Comparison of ENCODE assay signal across 10 cellular contexts in the genomic region with DNA sequence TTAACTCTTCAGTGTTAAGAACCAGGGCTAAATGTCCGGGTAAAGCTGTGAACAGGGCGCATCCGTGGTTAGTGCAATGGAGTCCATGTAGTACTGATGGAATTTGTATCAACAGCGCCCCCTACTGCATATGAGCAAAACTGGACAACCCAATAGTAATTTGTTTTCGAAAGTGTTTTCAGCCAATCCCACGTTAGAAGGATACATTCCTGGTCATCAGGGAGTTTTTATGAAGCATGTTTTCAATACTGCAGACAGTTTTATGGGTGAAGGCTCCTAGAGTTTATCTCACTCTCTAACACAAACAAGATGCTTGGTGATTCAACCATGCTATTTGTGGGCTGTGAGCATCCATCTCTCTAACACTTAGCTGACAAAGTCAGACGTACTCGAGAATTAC. TPM values are rescaled to one million over a fixed set of nuclear protein-coding genes. Genes with fewer than 3 reads are reported as not detected.
DNase-seq lines count a peak whose midpoint lies in the region; ATAC-seq and TF ChIP-seq lines count a peak whose summit lies in the region.
"Had no signal": no experiment of that assay in that cellular context is flagged by ENCODE, and none has a peak within 500 bp of the region (broad histone marks: within the 10 kb centered on the region; RNA-seq: fewer than 3 reads in every experiment).

No MANE protein-coding gene starts in this region.

- POLR2A ChIA-PET in OCI-LY7 (lab: Charles Lee) = no interaction called here
- POLR2A ChIA-PET in naive thymus-derived CD4-positive, alpha-beta T cell (lab: Charles Lee) = no interaction called here

- no peaks in the 10 kb centered on the region for H3K9me3 Mint-ChIP-seq in naive thymus-derived CD4-positive, alpha-beta T cell
- H3K9me3 Mint-ChIP-seq: IgD-negative memory B cell had no signal

- dilution Hi-C loops in mammary epithelial cell (cut with HindIII; ENCODE audit: low sequenced_read_pairs) = loop anchor here (5.0 kb wide), 1 partner anchor 41 kb away; no protein-coding TSS in a partner anchor

- H3K4me3 Mint-ChIP-seq in naive thymus-derived CD4-positive, alpha-beta T cell = no peak overlapping the region
- H3K4me3 Mint-ChIP-seq: IgD-negative memory B cell had no signal

- no peak overlapping the region for H3K4me2 ChIP-seq in OCI-LY7 (ENCODE audit: low read length)
- no peak overlapping the region for H3K4me2 ChIP-seq in mammary epithelial cell (ENCODE audit: insufficient read depth, low read depth, low read length)

- H3K36me3 ChIP-seq in OCI-LY7 (ENCODE audit: insufficient read depth, low read length) (no peaks in the 10 kb centered on the region), mammary epithelial cell (ENCODE audit: insufficient read depth, low read length) (no peaks in the 10 kb centered on the region)
- no peaks in the 10 kb centered on the region for H3K36me3 ChIP-seq in naive thymus-derived CD4-positive, alpha-beta T cell (ENCODE audit: control insufficient read depth in 2 of 3, insufficient read depth in 3 of 3, low read length in 3 of 3)

- H3K79me2 ChIP-seq in OCI-LY7 (ENCODE audit: insufficient read depth, low read depth, low read length) = no peaks in the 10 kb centered on the region
- H3K79me2 ChIP-seq in mammary epithelial cell (ENCODE audit: insufficient read depth, low read length) = no peaks in the 10 kb centered on the region

- no peaks in the 10 kb centered on the region for H3K9me2 ChIP-seq in OCI-LY7 (ENCODE audit: insufficient read depth, low read length)

- TF ChIP-seq CTCF in OCI-LY7 (conservative IDR thresholded peaks at IDR 0.05; ENCODE audit: low read length) = peak; percentile 93
- TF ChIP-seq CTCF in mammary epithelial cell (conservative IDR thresholded peaks at IDR 0.05 in 1 of 2, IDR thresholded peaks at IDR 0.05 in 1 of 2; ENCODE audit: extremely low read depth in 1 of 2, insufficient read depth in 1 of 2, low read depth in 1 of 2, low read length in 2 of 2) = peak; percentile 44 to 50

- H3K27ac ChIP-seq in OCI-LY7 (ENCODE audit: low read depth, low read length, poor library complexity, severe bottlenecking) (no peak overlapping the region), mammary epithelial cell (ENCODE audit: insufficient read depth, low read depth, low read length) (no peak overlapping the region)
- H3K27ac ChIP-seq in naive thymus-derived CD4-positive, alpha-beta T cell (ENCODE audit: low read depth, low read length) = no peak overlapping the region

- H3K4me1 ChIP-seq in OCI-LY7 (ENCODE audit: insufficient read depth, low read length, poor library complexity, severe bottlenecking) = no peaks in the 10 kb centered on the region
- no peaks in the 10 kb centered on the region for H3K4me1 ChIP-seq in mammary epithelial cell (ENCODE audit: insufficient read depth, low read length)
- no peaks in the 10 kb centered on the region for H3K4me1 ChIP-seq in naive thymus-derived CD4-positive, alpha-beta T cell (ENCODE audit: control insufficient read depth in 2 of 2, insufficient read depth in 2 of 2, low read length in 2 of 2)

- H3K9me3 ChIP-seq in OCI-LY7 (ENCODE audit: low read length) = no peaks in the 10 kb centered on the region
- H3K9me3 ChIP-seq in mammary epithelial cell (replicated peaks; ENCODE audit: insufficient read depth, low read length) = no peaks in the 10 kb centered on the region
- H3K9me3 ChIP-seq in naive thymus-derived CD4-positive, alpha-beta T cell (ENCODE audit: control insufficient read depth in 2 of 3, low read length in 3 of 3) = no peaks in the 10 kb centered on the region

- no TSS peak for BruUV-seq in OCI-LY7 (replicated peaks; lab: Mats Ljungman, UMichigan)
- BruUV-seq in mammary epithelial cell (replicated peaks; lab: Mats Ljungman, UMichigan) = no TSS peak

- intact Hi-C loops in OCI-LY7 (cut with micrococcal nuclease; ENCODE audit: unreplicated experiment) (no loop called here), mammary epithelial cell (cut with micrococcal nuclease) (loop anchor here (5.0 kb wide), 1 partner anchor 51 kb away; no protein-coding TSS in a partner anchor)
- intact Hi-C loops in naive thymus-derived CD4-positive, alpha-beta T cell (cut with micrococcal nuclease) = loop anchor here in 1 of 2 donors (1.0 to 5.0 kb wide), 4 partner anchors 49 to 265 kb away; a partner anchor contains a TSS

- ATAC-seq in GM18498 (IDR thresholded peaks at IDR 0.05; ENCODE audit: unreplicated experiment) (peak; percentile 57), HG03159 (IDR thresholded peaks at IDR 0.05; ENCODE audit: unreplicated experiment) (no peak)
- peak; percentile 64 for ATAC-seq in naive thymus-derived CD4-positive, alpha-beta T cell

- peaks cover 0 to 6% (median 0%) of the 10 kb centered on the region in 7 donors for H3K4me1 Mint-ChIP-seq in naive thymus-derived CD4-positive, alpha-beta T cell

- CTCF ChIA-PET in OCI-LY7 (lab: Charles Lee; ENCODE audit: unreplicated experiment) (no interaction called here), mammary epithelial cell (lab: Charles Lee; ENCODE audit: low non-redundant PET) (interaction anchor here (0.6 kb wide), 1 partner anchor 119 kb away, joined by 3 read pairs; no protein-coding TSS in a partner anchor)
- CTCF ChIA-PET in naive thymus-derived CD4-positive, alpha-beta T cell (lab: Charles Lee) = no interaction called here

- H3K36me3 Mint-ChIP-seq in naive thymus-derived CD4-positive, alpha-beta T cell = no peaks in the 10 kb centered on the region
- H3K36me3 Mint-ChIP-seq: IgD-negative memory B cell had no signal

- no peak overlapping the region for H3K9ac ChIP-seq in mammary epithelial cell (ENCODE audit: insufficient read depth, low read length)

- WGBS in mammary epithelial cell (ENCODE audit: low coverage, missing lambda C conversion rate) = 66% methylated on average over 8 of the region's 8 CpGs

- peaks cover 15 to 32% (median 22%) of the 10 kb centered on the region in 5 donors for H3K27me3 Mint-ChIP-seq in naive thymus-derived CD4-positive, alpha-beta T cell

- H2AFZ ChIP-seq in OCI-LY7 (ENCODE audit: low read length) = no peak overlapping the region
- no peak overlapping the region for H2AFZ ChIP-seq in mammary epithelial cell (ENCODE audit: low read depth, low read length)

- in situ Hi-C loops in mammary epithelial cell (cut with MboI; ENCODE audit: low sequenced_read_pairs in 2 of 2) = no loop called here

- DNase-seq in AML-193 (lab: John Stamatoyannopoulos, UW) (peak; percentile 70 to 72), OCI-LY7 (ENCODE audit: low spot score) (peak; percentile 62), mammary epithelial cell (peak; percentile 4), amniotic stem cell (lab: John Stamatoyannopoulos, UW) (no peak)
- DNase-seq in naive thymus-derived CD4-positive, alpha-beta T cell = peak in 7 of 9 donors; percentile 19 to 39 (median 22)
- no peak for DNase-seq in activated CD4-positive, CD25-positive, alpha-beta regulatory T cell treated with anti-CD3 and anti-CD28 coated beads, Interleukin-2, amount 50 U/mL, for 72 hours

- no peak overlapping the region for H3K27ac Mint-ChIP-seq in naive thymus-derived CD4-positive, alpha-beta T cell

- H4K20me1 ChIP-seq in OCI-LY7 (ENCODE audit: insufficient read depth, low read length) (no peaks in the 10 kb centered on the region), mammary epithelial cell (ENCODE audit: insufficient read depth, low read length) (no peaks in the 10 kb centered on the region)

- peaks cover 18% of the 10 kb centered on the region for H3K27me3 ChIP-seq in mammary epithelial cell (ENCODE audit: insufficient read depth, low read length)
- no peaks in the 10 kb centered on the region for H3K27me3 ChIP-seq in naive thymus-derived CD4-positive, alpha-beta T cell (ENCODE audit: control insufficient read depth in 2 of 2, insufficient read depth in 2 of 2, low read length in 2 of 2)

- no peak overlapping the region for H3K4me3 ChIP-seq in OCI-LY7 (ENCODE audit: low read depth, low read length, poor library complexity, severe bottlenecking)
- H3K4me3 ChIP-seq in mammary epithelial cell (replicated peaks in 1 of 3; ENCODE audit: insufficient read depth in 1 of 3, low read depth in 2 of 3, low read length in 3 of 3) = no peak overlapping the region
- no peak overlapping the region for H3K4me3 ChIP-seq in naive thymus-derived CD4-positive, alpha-beta T cell (ENCODE audit: low read length)
- H3K4me3 ChIP-seq: lung had no signal

RNA-seq across cellular contexts. Expression of a gene that starts 46.6 kb away (rescaled TPM):
- not detected in 2 replicates for total RNA-seq in OCI-LY7 (2014; rRNA removed; shearing (Covaris generic))
- total RNA-seq in OCI-LY7 (2022) = not detected in 2 replicates
- not detected for total RNA-seq in mammary epithelial cell
- polyA plus RNA-seq in mammary epithelial cell = not detected
- polyA minus RNA-seq in mammary epithelial cell = not detected
- 1 to 10 TPM in 1 of 5 experiments, not detected in 4; 1.4 TPM for total RNA-seq in naive thymus-derived CD4-positive, alpha-beta T cell
- polyA plus RNA-seq in naive thymus-derived CD4-positive, alpha-beta T cell = not detected
- polyA plus RNA-seq: IgD-negative memory B cell had no signal

Comparison
In these comparisons a context has a peak if more than half of its experiments do, and no peak if none do; other contexts are left out.
1. DNase-seq: peak in AML-193 (2 of 2), OCI-LY7 (single experiment), mammary epithelial cell (single experiment) and naive thymus-derived CD4-positive, alpha-beta T cell (7 of 9); none in amniotic stem cell (single experiment) and activated CD4-positive, CD25-positive, alpha-beta regulatory T cell treated with anti-CD3 and anti-CD28 coated beads, Interleukin-2, amount 50 U/mL, for 72 hours (single experiment).